In the genomic region with DNA sequence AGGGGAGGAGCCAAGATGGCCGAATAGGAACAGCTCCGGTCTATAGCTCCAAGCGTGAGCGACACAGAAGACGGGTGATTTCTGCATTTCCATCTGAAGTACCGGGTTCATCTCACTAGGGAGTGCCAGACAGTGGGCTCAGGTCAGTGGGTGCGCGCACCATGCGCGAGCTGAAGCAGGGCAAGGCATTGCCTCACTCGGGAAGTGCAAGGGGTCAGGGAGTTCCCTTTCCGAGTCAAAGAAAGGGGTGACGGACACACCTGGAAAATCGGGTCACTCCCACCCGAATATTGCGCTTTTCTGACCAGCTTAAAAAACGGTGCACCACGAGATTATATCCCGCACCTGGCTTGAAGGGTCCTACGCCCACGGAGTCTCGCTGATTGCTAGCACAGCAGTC, we compare ENCODE assay signal across 12 cellular contexts. TPM values are rescaled to one million over a fixed set of nuclear protein-coding genes. Genes with fewer than 3 reads are reported as not detected.
DNase-seq lines count a peak whose midpoint lies in the region; TF ChIP-seq lines count a peak whose summit lies in the region.
"Not testable (repeated sequence)": the region's sequence is repeated elsewhere in the genome, so short reads cannot be mapped to it uniquely, and the experiment has no call there.
"Had no signal": no experiment of that assay in that cellular context is flagged by ENCODE, and none has a peak within 500 bp of the region (broad histone marks: within the 10 kb centered on the region; RNA-seq: fewer than 3 reads in every experiment).

No MANE protein-coding gene starts in this region.

- not testable (repeated sequence) for H2BK5ac ChIP-seq in H9 (ENCODE audit: insufficient read length, low read length)

- peaks cover 20 to 25% of the 10 kb centered on the region in 2 experiments for H3K9me3 Mint-ChIP-seq in H9
- not testable (repeated sequence) for H3K9me3 Mint-ChIP-seq in neural crest cell

- not testable (repeated sequence) for H3K56ac ChIP-seq in H9 (ENCODE audit: insufficient read length, low read depth, low read length)

- not testable (repeated sequence) for H2BK12ac ChIP-seq in H9 (ENCODE audit: insufficient read length, low read depth, low read length)

- not testable (repeated sequence) for DNase-seq in H9; SK-N-SH; neural crest cell (ENCODE audit: low read depth, low spot score)
- peak; percentile 5 to 22 for DNase-seq in SHP77 (lab: John Stamatoyannopoulos, UW)

- not testable (repeated sequence) for H3K9me2 ChIP-seq in SK-N-SH

- not testable (repeated sequence) for H3K4me1 Mint-ChIP-seq in H9, neural crest cell

- H3K79me1 ChIP-seq in H9 (ENCODE audit: insufficient read depth, low read depth, low read length, poor library complexity, severe bottlenecking): not testable (repeated sequence)

- H2BK120ac ChIP-seq in H9 (ENCODE audit: low read depth, low read length, poor library complexity, severe bottlenecking): not testable (repeated sequence)

- not testable (repeated sequence) for H4K8ac ChIP-seq in H9 (replicated peaks; ENCODE audit: insufficient read length, low read depth, low read length)

- H3K18ac ChIP-seq in H9 (ENCODE audit: insufficient read length, low read depth, low read length): not testable (repeated sequence)

- not testable (repeated sequence) for H3K23ac ChIP-seq in H9 (ENCODE audit: insufficient read length, low read depth, low read length)

- not testable (repeated sequence) for H3K79me2 ChIP-seq in H9 (ENCODE audit: insufficient read depth, low read length); SK-N-SH (ENCODE audit: insufficient read depth)

- TF ChIP-seq EP300 in SK-N-SH (IDR thresholded peaks at IDR 0.05; ENCODE audit: borderline replicate concordance in 1 of 2, low read depth in 1 of 2, low read length in 1 of 2): not testable (repeated sequence)

- not testable (repeated sequence) for H3K4me1 ChIP-seq in ES-I3 (ENCODE audit: insufficient read depth, low read length); H9 (ENCODE audit: insufficient read depth, low read length); HUES64 (ENCODE audit: insufficient read depth, low read length); SK-N-SH (ENCODE audit: control insufficient read depth in 1 of 2, insufficient read depth in 2 of 2, low read depth in 1 of 2, low read length in 1 of 2); iPS-15b (ENCODE audit: control insufficient read depth, insufficient read depth, low read length)

- H3K9ac ChIP-seq in ES-I3 (ENCODE audit: low read depth, low read length): peak overlapping the region; percentile 19
- not testable (repeated sequence) for H3K9ac ChIP-seq in H9 (ENCODE audit: extremely low read depth, insufficient read length, low read length); HUES64 (ENCODE audit: low read depth, low read length); SK-N-SH; iPS-15b (ENCODE audit: low read depth, low read length)

- H3T11ph ChIP-seq in H9 (ENCODE audit: low read length): not testable (repeated sequence)

- H3K23me2 ChIP-seq in H9 (ENCODE audit: insufficient read length, low read depth, low read length, poor library complexity, severe bottlenecking): not testable (repeated sequence)

- H3K4ac ChIP-seq in H9 (ENCODE audit: low read depth, low read length): not testable (repeated sequence)

- not testable (repeated sequence) for H2BK20ac ChIP-seq in H9 (ENCODE audit: low read depth, low read length, poor library complexity, severe bottlenecking)

- H2AK5ac ChIP-seq in H9 (ENCODE audit: insufficient read length, low read length): not testable (repeated sequence)

- no CpG with 5 or more reads among the region's 22 CpGs for WGBS in H9 (ENCODE audit: extremely low coverage, insufficient read length, low lambda C conversion rate)
- 42% methylated on average over 21 of the region's 22 CpGs for WGBS in HUES64
- 6% methylated on average over 7 of the region's 22 CpGs for WGBS in SK-N-SH (ENCODE audit: low lambda C conversion rate)

- TF ChIP-seq RAD21 in SK-N-SH (IDR thresholded peaks at IDR 0.05; ENCODE audit: low read length): not testable (repeated sequence)

- H2AFZ ChIP-seq in H9 (ENCODE audit: low read length): not testable (repeated sequence)
- H2AFZ ChIP-seq in SK-N-SH (ENCODE audit: low read depth): peak overlapping the region; percentile 63; the same call in 1 of the 2 replicates

- not testable (repeated sequence) for H3K27me3 Mint-ChIP-seq in H9 (ENCODE audit: low read depth); neural crest cell (ENCODE audit: low read depth)

- not testable (repeated sequence) for H3K14ac ChIP-seq in H9 (ENCODE audit: insufficient read depth, low read length)

- not testable (repeated sequence) for H3K27me3 ChIP-seq in H9 (ENCODE audit: insufficient read depth, low read length); HUES64 (ENCODE audit: insufficient read depth, low read length); SK-N-SH (ENCODE audit: insufficient read depth); iPS-15b (ENCODE audit: control insufficient read depth, insufficient read depth, low read length)

- TF ChIP-seq CTCF in H9 (conservative IDR thresholded peaks at IDR 0.05); SK-N-SH (IDR thresholded peaks at IDR 0.05); neural crest cell (conservative IDR thresholded peaks at IDR 0.05): not testable (repeated sequence)

- H3K9me3 ChIP-seq in ES-I3 (ENCODE audit: control insufficient read depth, insufficient read depth, low read length); H9 (ENCODE audit: control insufficient read depth, low read depth, low read length); HUES64 (ENCODE audit: insufficient read depth, low read depth, low read length); SK-N-SH; iPS-15b (ENCODE audit: control insufficient read depth, insufficient read depth, low read length): not testable (repeated sequence)

- not testable (repeated sequence) for H4K20me1 ChIP-seq in H9 (ENCODE audit: control insufficient read depth, insufficient read depth, insufficient read length); SK-N-SH (ENCODE audit: insufficient read depth)

- not testable (repeated sequence) for H4K91ac ChIP-seq in H9 (ENCODE audit: insufficient read length, low read depth, low read length)

- H3K27ac ChIP-seq in H9 (ENCODE audit: insufficient read length, low read depth, low read length); HUES64 (ENCODE audit: low read depth, low read length); SK-N-SH (ENCODE audit: low read depth in 2 of 2, low read length in 1 of 2): not testable (repeated sequence)

- peak overlapping the region in 2 of 3 experiments; percentile 70 to 87; a peak in 3 of 7 replicates for H3K27ac Mint-ChIP-seq in H9
- not testable (repeated sequence) for H3K27ac Mint-ChIP-seq in neural crest cell (ENCODE audit: unreplicated experiment)

- peaks cover 12 to 16% (median 14%) of the 10 kb centered on the region in 3 experiments for H3K36me3 Mint-ChIP-seq in H9 (ENCODE audit: insufficient read depth in 1 of 3, low read depth in 3 of 3)
- not testable (repeated sequence) for H3K36me3 Mint-ChIP-seq in neural crest cell (ENCODE audit: low read depth)

- H3F3A ChIP-seq in SK-N-SH (replicated peaks; ENCODE audit: insufficient read depth): not testable (repeated sequence)

- POLR2A ChIA-PET in SK-N-SH (lab: Yijun Ruan, JAX): not testable (repeated sequence)

- H3K4me2 ChIP-seq in H9 (ENCODE audit: insufficient read depth, insufficient read length, low read length): not testable (repeated sequence)
- peak overlapping the region; percentile 64 for H3K4me2 ChIP-seq in SK-N-SH

- H3K4me3 ChIP-seq in HUES64 (ENCODE audit: low read length) (peak overlapping the region; percentile 27; the same call in 1 of the 2 replicates), SK-N-SH (ENCODE audit: low read depth in 2 of 2, low read length in 1 of 2) (peak overlapping the region; percentile 32 to 58; a peak in 3 of 4 replicates), iPS-15b (ENCODE audit: low read depth, low read length) (peak overlapping the region; percentile 19)

- not testable (repeated sequence) for H2BK15ac ChIP-seq in H9 (ENCODE audit: low read depth, low read length)

- not testable (repeated sequence) for H4K5ac ChIP-seq in H9 (ENCODE audit: insufficient read length, low read depth, low read length)

- peak overlapping the region in 1 of 2 experiments; percentile 61; a peak in 2 of 5 replicates for H3K4me3 Mint-ChIP-seq in H9
- H3K4me3 Mint-ChIP-seq in neural crest cell: peak overlapping the region; percentile 68

- H3K36me3 ChIP-seq in ES-I3 (ENCODE audit: insufficient read depth, low read length); HUES64 (ENCODE audit: insufficient read depth, low read length); SK-N-SH (replicated peaks in 1 of 2; ENCODE audit: control insufficient read depth in 1 of 2, insufficient read depth in 2 of 2, low read length in 1 of 2); iPS-15b (ENCODE audit: control insufficient read depth, insufficient read depth, low read length): not testable (repeated sequence)

- CTCF ChIA-PET in SK-N-SH (lab: Yijun Ruan, JAX): not testable (repeated sequence)

RNA-seq across cellular contexts. Expression of a gene that starts 11.0 kb away (rescaled TPM):
- total RNA-seq in H9 (2021) (0.26 TPM in 1 of 2 replicates, not detected in the other), neural crest cell (not detected in 2 replicates)
- polyA plus RNA-seq in HUES64 (2013, experiment 1 of 2): not detected
- polyA plus RNA-seq in HUES64 (2013, experiment 2 of 2): 0.38 TPM
- polyA plus RNA-seq in SK-N-SH (2012; rRNA removed): 0.10 and 0.19 TPM in 2 replicates
- 0.10 and 0.14 TPM in 2 replicates for polyA plus RNA-seq in SK-N-SH (2012; cell fraction: cytosol; rRNA removed)
- polyA plus RNA-seq in SK-N-SH (2012; cell fraction: nucleus; rRNA removed): 0.14 and 0.25 TPM in 2 replicates
- total RNA-seq: A172; A673; CD4-positive, alpha-beta memory T cell; G401 had no signal
- polyA plus RNA-seq: BJ had no signal

RNA-seq across cellular contexts. Expression of a gene that starts 24.6 kb away (rescaled TPM):
- total RNA-seq in H9 (2021) (not detected in 2 replicates), neural crest cell (not detected in 2 replicates)
- polyA plus RNA-seq in HUES64 (2013, experiment 1 of 2): not detected
- not detected for polyA plus RNA-seq in HUES64 (2013, experiment 2 of 2)
- 0.06 TPM in 1 of 2 replicates, not detected in the other for polyA plus RNA-seq in SK-N-SH (2012; rRNA removed)
- 0.03 TPM in 1 of 2 replicates, not detected in the other for polyA plus RNA-seq in SK-N-SH (2012; cell fraction: cytosol; rRNA removed)
- polyA plus RNA-seq in SK-N-SH (2012; cell fraction: nucleus; rRNA removed): 0.14 TPM in 1 of 2 replicates, not detected in the other
- total RNA-seq: A172; A673; CD4-positive, alpha-beta memory T cell; G401 had no signal
- polyA plus RNA-seq: BJ; CD4-positive, alpha-beta memory T cell had no signal
